35 cellular contexts compared by ENCODE assay signal in the genomic region with DNA sequence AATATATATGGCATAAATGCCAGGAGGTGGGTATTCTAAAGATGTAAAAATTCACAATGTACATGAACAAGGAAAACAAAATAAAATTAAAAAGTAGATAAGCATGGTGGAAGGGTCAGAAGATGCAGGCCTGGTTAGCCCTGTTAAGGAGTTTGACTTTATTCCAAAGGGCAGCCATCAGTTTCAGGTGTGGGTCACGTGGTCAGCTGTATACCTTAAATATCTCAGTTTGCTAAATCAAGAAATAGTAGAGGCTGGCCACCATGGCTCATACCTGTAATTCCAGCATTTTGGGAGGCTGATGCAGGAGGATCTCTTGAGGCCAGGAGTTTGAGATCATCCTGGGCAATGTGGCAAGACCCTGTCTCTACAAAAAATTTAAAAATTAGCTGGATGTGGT. TPM values are rescaled to one million over a fixed set of nuclear protein-coding genes. Genes with fewer than 3 reads are reported as not detected.
"Had no signal": no experiment of that assay in that cellular context is flagged by ENCODE, and none has a peak within 500 bp of the region (broad histone marks: within the 10 kb centered on the region; RNA-seq: fewer than 3 reads in every experiment).

No MANE protein-coding gene starts in this region.

- H3K4me1 ChIP-seq: SJCRH30 had no signal

- H3K4me3 ChIP-seq: SJCRH30, SK-N-MC had no signal

- H3K36me3 ChIP-seq: brain microvascular endothelial cell, SJCRH30, WERI-Rb-1 had no signal

- DNase-seq: activated CD4-positive, alpha-beta T cell treated with anti-CD3 and anti-CD28 coated beads, Interleukin-2, amount 10 ng/mL, durations not matched to agents 24 days and 14 days; activated CD4-positive, alpha-beta T cell treated with anti-CD3 and anti-CD28 coated beads, Interleukin-2, amount 50 U/mL, for 4 hours; activated CD8-positive, alpha-beta T cell treated with anti-CD3 and anti-CD28 coated beads for 36 hours; activated effector memory CD4-positive, alpha-beta T cell treated with anti-CD3 and anti-CD28 coated beads, Interleukin-2, amount 50 U/mL, for 16 hours; activated naive CD4-positive, alpha-beta T cell; activated naive CD4-positive, alpha-beta T cell treated with anti-CD3 and anti-CD28 coated beads, Interleukin-2, amount 50 U/mL, for 16 hours; activated naive CD8-positive, alpha-beta T cell treated with anti-CD3 and anti-CD28 coated beads for 36 hours; activated T-cell treated with anti-CD3 and anti-CD28 coated beads, Interleukin-2, amount 50 U/mL, for 1 hour; activated T-cell treated with anti-CD3 and anti-CD28 coated beads, Interleukin-2, amount 50 U/mL, for 72 hours; amniotic stem cell; aorta; brain microvascular endothelial cell; central memory CD4-positive, alpha-beta T cell; MM.1S; MV-4-11; NCI-H1092; NCI-H1436 treated with DMSO at 0.1 percent for 48 hours; NCI-H1694 treated with DMSO at 0.1 percent for 48 hours; NCI-H2029; NCI-H2171; NCI-H2227 treated with DMSO at 0.1 percent for 48 hours; NCI-H446 treated with DMSO at 0.1 percent for 48 hours; NCI-H524 treated with DMSO at 0.1 percent for 48 hours; SHP77; SJCRH30; T1000; WERI-Rb-1 had no signal

- FAIRE-seq: colon had no signal

- H3K27me3 ChIP-seq: brain microvascular endothelial cell had no signal

- ATAC-seq: activated CD8-positive, alpha-beta T cell treated with anti-CD3 and anti-CD28 coated beads for 36 hours; activated T-cell treated with anti-CD3 and anti-CD28 coated beads, Interleukin-2, amount 50 U/mL, for 72 hours; activated T-helper 17 cell treated with anti-CD3 and anti-CD28 coated beads, Interleukin-2, amount 50 U/mL, for 72 hours; Panc1 had no signal

- H3K27ac ChIP-seq: brain microvascular endothelial cell, SJCRH30, SK-N-MC, WERI-Rb-1 had no signal

RNA-seq across cellular contexts. Expression of gene CDA, which starts 35.8 kb away (rescaled TPM):
- total RNA-seq: activated CD4-positive, alpha-beta T cell treated with anti-CD3 and anti-CD28 coated beads, Interleukin-2, amount 10 ng/mL, durations not matched to agents 24 days and 14 days; activated CD8-positive, alpha-beta memory T cell treated with anti-CD3 and anti-CD28 coated beads for 36 hours; activated CD8-positive, alpha-beta T cell treated with anti-CD3 and anti-CD28 coated beads for 36 hours; activated naive CD8-positive, alpha-beta T cell treated with anti-CD3 and anti-CD28 coated beads for 36 hours; activated T-cell treated with anti-CD3 and anti-CD28 coated beads, Interleukin-2, amount 50 U/mL, for 72 hours; activated T-helper 17 cell treated with anti-CD3 and anti-CD28 coated beads, Interleukin-2, amount 50 U/mL, for 72 hours; cerebellum; SJCRH30; T-helper 1 cell treated with Interleukin-12 subunit alpha and Interleukin-12 subunit beta and Interleukin-4 antibody, amounts not matched to agents 30 ng/mL and 1 ng/mL, for 36 hours; T-helper 2 cell treated with Interferon-gamma antibody and Interleukin-4, amounts not matched to agents 100 ng/mL and 5 ng/mL, for 36 hours had no signal
